Comparison of ENCODE assay signal across 13 cellular contexts in the genomic region with DNA sequence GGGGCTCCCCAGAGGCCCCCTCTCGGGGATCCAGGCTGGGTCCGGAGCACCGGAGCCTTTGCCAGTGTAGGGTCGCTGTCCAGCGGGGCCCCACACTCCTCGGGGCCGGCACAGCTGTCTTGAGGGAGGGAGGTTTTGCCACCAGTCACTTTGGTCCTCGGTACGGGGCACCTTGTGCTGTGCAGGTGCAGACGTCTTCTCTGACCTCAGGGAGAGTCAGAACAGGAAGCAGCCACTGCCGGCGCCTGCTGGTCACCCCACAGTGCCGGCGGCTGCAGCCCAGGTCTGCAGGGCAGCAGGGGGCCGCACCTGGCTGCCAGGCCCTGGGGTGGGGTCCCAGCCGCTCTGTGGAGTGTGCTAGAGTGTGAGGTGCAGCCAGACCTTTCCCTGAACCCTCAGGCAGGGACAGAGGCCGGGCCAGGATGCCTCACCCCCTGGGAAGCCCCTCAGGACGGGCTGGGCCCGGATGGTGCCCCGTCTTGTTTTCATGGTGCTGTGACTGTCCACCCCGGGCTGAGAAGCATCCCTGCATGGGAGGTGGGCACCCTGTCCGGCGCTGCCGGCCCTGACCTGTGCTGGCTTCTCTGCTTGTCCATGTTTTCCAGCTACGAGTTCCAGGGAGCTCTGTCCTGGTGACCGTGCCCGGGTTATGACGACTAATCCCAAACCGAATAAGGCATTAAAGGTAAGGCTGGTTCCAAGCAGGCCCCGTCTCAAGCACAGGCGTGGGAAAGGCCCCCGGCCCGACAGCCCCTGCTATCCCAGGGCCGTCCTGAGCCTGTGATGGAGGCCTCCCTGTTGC. TPM values are rescaled to one million over a fixed set of nuclear protein-coding genes. Genes with fewer than 3 reads are reported as not detected.
DNase-seq lines count a peak whose midpoint lies in the region; ATAC-seq and TF ChIP-seq lines count a peak whose summit lies in the region.
"Had no signal": no experiment of that assay in that cellular context is flagged by ENCODE, and none has a peak within 500 bp of the region (broad histone marks: within the 10 kb centered on the region; RNA-seq: fewer than 3 reads in every experiment).

No MANE protein-coding gene starts in this region.

- TF ChIP-seq POLR2A in adrenal gland (IDR thresholded peaks at IDR 0.05): no peak
- no peak for TF ChIP-seq POLR2A in sigmoid colon (IDR thresholded peaks at IDR 0.05)

- ATAC-seq in HG02885 (IDR thresholded peaks at IDR 0.05; ENCODE audit: poor library complexity, unreplicated experiment) (no peak), HG02798 (IDR thresholded peaks at IDR 0.05; ENCODE audit: poor library complexity, unreplicated experiment) (no peak)
- ATAC-seq: activated CD4-positive, CD25-positive, alpha-beta regulatory T cell treated with anti-CD3 and anti-CD28 coated beads, Interleukin-2, amount 50 U/mL, for 24 hours had no signal

- peaks cover 63% of the 10 kb centered on the region for H3K27me3 ChIP-seq in BE2C
- no peaks in the 10 kb centered on the region for H3K27me3 ChIP-seq in adrenal gland
- H3K27me3 ChIP-seq in hepatocyte: no peaks in the 10 kb centered on the region
- H3K27me3 ChIP-seq in sigmoid colon: no peaks in the 10 kb centered on the region

- H3K36me3 ChIP-seq in BE2C (no peaks in the 10 kb centered on the region), adrenal gland (replicated peaks in 1 of 2) (peaks cover 0 to 33% of the 10 kb centered on the region in 2 donors), hepatocyte (replicated peaks; ENCODE audit: insufficient read depth, low read depth) (no peaks in the 10 kb centered on the region), sigmoid colon (peaks cover 6 to 45% (median 24%) of the 10 kb centered on the region in 4 donors)

- H3K9me2 ChIP-seq in hepatocyte (replicated peaks; ENCODE audit: insufficient read depth): no peaks in the 10 kb centered on the region

- TF ChIP-seq EP300 in sigmoid colon (IDR thresholded peaks at IDR 0.05): no peak

- intact Hi-C loops in adrenal gland (cut with DNase I) (no loop called here), sigmoid colon (cut with DNase I) (loop anchor here (10.0 kb wide), 1 partner anchor 1024 kb away; the partner anchor contains the start of gene PDGFA)

- TF ChIP-seq CTCF in BE2C (IDR thresholded peaks at IDR 0.05; ENCODE audit: low read depth, low read length): no peak
- TF ChIP-seq CTCF in adrenal gland (IDR thresholded peaks at IDR 0.05): no peak
- no peak for TF ChIP-seq CTCF in hepatocyte (IDR thresholded peaks at IDR 0.05; ENCODE audit: poor library complexity)
- no peak for TF ChIP-seq CTCF in sigmoid colon (IDR thresholded peaks at IDR 0.05)

- H3K9me3 ChIP-seq in BE2C (no peaks in the 10 kb centered on the region), adrenal gland (replicated peaks in 1 of 3) (no peaks in the 10 kb centered on the region), hepatocyte (ENCODE audit: low read depth) (no peaks in the 10 kb centered on the region), sigmoid colon (no peaks in the 10 kb centered on the region)

- H2AFZ ChIP-seq in hepatocyte: no peak overlapping the region

- peaks cover 10% of the 10 kb centered on the region for H4K20me1 ChIP-seq in hepatocyte (ENCODE audit: insufficient read depth, poor library complexity, severe bottlenecking)

- H3K27ac ChIP-seq in adrenal gland (peak overlapping the region in 4 of 5 donors; percentile 97 to 100 (median 98)), hepatocyte (peak overlapping the region; percentile 99), sigmoid colon (peak overlapping the region; percentile 95 to 100 (median 98))

- peak overlapping the region; percentile 83 for H3K4me2 ChIP-seq in hepatocyte

- DNase-seq in BE2C: peak; percentile 11
- peak in 1 of 7 donors; percentile 33 for DNase-seq in adrenal gland
- peak; percentile 10 for DNase-seq in hepatocyte (ENCODE audit: low spot score)
- DNase-seq in sigmoid colon: peak; percentile 75
- DNase-seq in NCI-H748 (lab: John Stamatoyannopoulos, UW; ENCODE audit: unreplicated experiment): no peak
- DNase-seq in stimulated activated CD4-positive, alpha-beta T cell treated with anti-CD3 and anti-CD28 coated beads, Interleukin-15, amount 100 ng/mL, for 24 hours: no peak
- DNase-seq: activated gamma-delta T cell; CD4-positive, alpha-beta T cell; effector CD4-positive, alpha-beta T cell; SHP77 treated with DMSO at 0.1 percent for 48 hours had no signal

- H3K4me3 ChIP-seq in BE2C (ENCODE audit: low read depth, low read length) (peak overlapping the region; percentile 8; the same call in 1 of the 2 replicates), adrenal gland (peak overlapping the region in 1 of 4 donors; percentile 11), hepatocyte (no peak overlapping the region), sigmoid colon (peak overlapping the region in 3 of 4 donors; percentile 52 to 64 (median 64))

- peaks cover 53% of the 10 kb centered on the region for H3K79me2 ChIP-seq in hepatocyte

- 75 to 84% (median 79%) methylated on average over 9 to 34 of the region's 34 CpGs for WGBS in adrenal gland, 4 donors
- WGBS in hepatocyte (ENCODE audit: low lambda C conversion rate, missing lambda C conversion rate): 88% methylated on average over 31 of the region's 34 CpGs
- 86 to 89% methylated on average over 34 of the region's 34 CpGs for WGBS in sigmoid colon, 2 donors

- peaks cover 23% of the 10 kb centered on the region for H3K4me1 ChIP-seq in BE2C
- peaks cover 29 to 42% of the 10 kb centered on the region in 2 donors for H3K4me1 ChIP-seq in adrenal gland (replicated peaks in 1 of 2)
- peaks cover 40% of the 10 kb centered on the region for H3K4me1 ChIP-seq in hepatocyte (ENCODE audit: insufficient read depth)
- peaks cover 0 to 52% (median 42%) of the 10 kb centered on the region in 4 donors for H3K4me1 ChIP-seq in sigmoid colon

RNA-seq across cellular contexts. Expression of gene MAFK, which starts 8.2 kb away (rescaled TPM):
- polyA plus RNA-seq in BE2C (2012; ENCODE audit: insufficient read depth, insufficient read length, low read depth): 1.6 TPM
- total RNA-seq in adrenal gland: 10 to 100 TPM; 17.2 to 34.1 (median 20.6) TPM
- polyA plus RNA-seq in adrenal gland: 10 to 100 TPM in 2 of 3 donors, 1 to 10 TPM in 1; 1.5 to 72.2 (median 37.6) TPM
- total RNA-seq in hepatocyte: 14.6 and 24.0 TPM in 2 replicates
- 4.4 and 7.8 TPM in 2 replicates for polyA plus RNA-seq in hepatocyte
- total RNA-seq in sigmoid colon: 10 to 100 TPM; 22.1 to 57.6 (median 42.5) TPM
- 10 to 100 TPM; 34.8 to 43.0 (median 42.1) TPM for polyA plus RNA-seq in sigmoid colon

RNA-seq across cellular contexts. Expression of gene TMEM184A, which starts 17.3 kb away (rescaled TPM):
- polyA plus RNA-seq in BE2C (2012; ENCODE audit: insufficient read depth, insufficient read length, low read depth): 0.59 TPM
- total RNA-seq in adrenal gland (1 to 10 TPM in 2 of 8 donors, under 1 TPM in 5, not detected in 1; 0.06 to 1.3 (median 0.72) TPM), hepatocyte (14.5 and 23.4 TPM in 2 replicates), sigmoid colon (under 1 TPM in 1 of 4 donors, not detected in 3; 0.28 TPM)
- polyA plus RNA-seq in adrenal gland (1 to 10 TPM in 2 of 3 donors, not detected in 1; 1.2 to 2.1 TPM), hepatocyte (18.6 and 24.7 TPM in 2 replicates), sigmoid colon (10 to 100 TPM in 2 of 3 donors, 1 to 10 TPM in 1; 8.4 to 60.3 (median 10.2) TPM)

RNA-seq across cellular contexts. Expression of gene PSMG3, which starts 31.1 kb away (rescaled TPM):
- 179 TPM for polyA plus RNA-seq in BE2C (2012; ENCODE audit: insufficient read depth, insufficient read length, low read depth)
- total RNA-seq in adrenal gland (10 to 100 TPM; 19.1 to 64.3 (median 25.5) TPM), hepatocyte (27.5 and 42.7 TPM in 2 replicates), sigmoid colon (10 to 100 TPM; 23.3 to 52.8 (median 41.6) TPM)
- polyA plus RNA-seq in adrenal gland (10 to 100 TPM; 17.3 to 82.7 (median 68.4) TPM), hepatocyte (44.8 and 60.3 TPM in 2 replicates), sigmoid colon (10 to 100 TPM; 50.5 to 68.0 (median 66.6) TPM)

RNA-seq across cellular contexts. Expression of gene INTS1, which starts 34.6 kb away (rescaled TPM):
- polyA plus RNA-seq in BE2C (2012; ENCODE audit: insufficient read depth, insufficient read length, low read depth): 280 TPM
- 100 to 1,000 TPM in 2 of 8 donors, 10 to 100 TPM in 6; 44.3 to 110 (median 72.8) TPM for total RNA-seq in adrenal gland
- polyA plus RNA-seq in adrenal gland: 100 to 1,000 TPM in 1 of 3 donors, 10 to 100 TPM in 1, 1 to 10 TPM in 1; 4.7 to 152 (median 77.6) TPM
- 15.5 and 30.0 TPM in 2 replicates for total RNA-seq in hepatocyte
- polyA plus RNA-seq in hepatocyte: 53.6 and 57.3 TPM in 2 replicates
- 10 to 100 TPM; 18.9 to 35.7 (median 26.2) TPM for total RNA-seq in sigmoid colon
- 10 to 100 TPM; 16.2 to 78.3 (median 22.9) TPM for polyA plus RNA-seq in sigmoid colon

Comparison
In these comparisons a context has a peak if more than half of its experiments do, and no peak if none do; other contexts are left out.
1. DNase-seq: peak in BE2C (single experiment), hepatocyte (single experiment) and sigmoid colon (single experiment); none in NCI-H748 (single experiment) and stimulated activated CD4-positive, alpha-beta T cell treated with anti-CD3 and anti-CD28 coated beads, Interleukin-15, amount 100 ng/mL, for 24 hours (single experiment).
2. Peak in every context shown above with its lines, with median percentiles within 50 percentile points of each other: H3K27ac ChIP-seq.